ENCODE assay signal across 24 cellular contexts in the genomic region with DNA sequence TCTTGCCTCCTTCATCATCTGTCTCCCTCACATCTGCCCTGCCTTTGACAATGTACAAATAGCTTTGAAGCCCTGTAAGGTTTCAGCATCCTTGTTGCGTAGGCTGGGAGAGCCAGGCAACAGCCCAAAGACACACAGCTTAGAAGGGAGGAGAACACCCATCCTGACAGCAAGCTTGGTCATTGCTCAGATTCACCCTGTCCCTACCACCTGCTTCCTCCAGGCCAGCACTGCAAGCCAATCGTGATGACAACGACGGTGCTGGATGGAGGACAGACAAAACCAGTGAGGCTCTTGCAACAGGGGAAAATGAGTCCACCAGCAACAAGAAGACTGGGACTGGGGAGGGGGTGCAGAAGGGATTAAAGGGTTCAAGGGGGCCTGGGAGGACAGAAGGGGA. TPM values are rescaled to one million over a fixed set of nuclear protein-coding genes. Genes with fewer than 3 reads are reported as not detected.
A peak's percentile ranks its signal among the peaks of the same experiment; 100 is the strongest.
DNase-seq lines count a peak whose midpoint lies in the region; ATAC-seq and TF ChIP-seq lines count a peak whose summit lies in the region.
"Had no signal": no experiment of that assay in that cellular context is flagged by ENCODE, and none has a peak within 500 bp of the region (broad histone marks: within the 10 kb centered on the region; RNA-seq: fewer than 3 reads in every experiment).

No MANE protein-coding gene starts in this region.

- H3K9me3 ChIP-seq in T-helper 17 cell (ENCODE audit: control insufficient read depth, low read length, poor library complexity, severe bottlenecking) (no peaks in the 10 kb centered on the region), left ventricle myocardium inferior (replicated peaks) (no peaks in the 10 kb centered on the region)
- H3K9me3 ChIP-seq: Caco-2 had no signal

- CTCF ChIA-PET in activated naive CD4-positive, alpha-beta T cell treated with anti-CD3 and anti-CD28 coated beads, Interleukin-2, amount 10 ng/mL, durations not matched to agents 7 days and 5 days (lab: Charles Lee) = interaction anchor here (3.4 kb wide), 1 partner anchor 11 kb away, joined by 27 read pairs; no protein-coding TSS in a partner anchor

- H3K4me1 ChIP-seq in left ventricle myocardium inferior = peaks cover 32% of the 10 kb centered on the region
- H3K4me1 ChIP-seq: Caco-2, foreskin keratinocyte had no signal

- intact Hi-C loops in left ventricle myocardium inferior (cut with micrococcal nuclease) = no loop called here

- peaks cover 32% of the 10 kb centered on the region for H3K36me3 Mint-ChIP-seq in activated naive CD4-positive, alpha-beta T cell treated with anti-CD3 and anti-CD28 coated beads, Interleukin-2, amount 10 ng/mL, durations not matched to agents 7 days and 5 days
- H3K36me3 Mint-ChIP-seq in T-helper 17 cell (ENCODE audit: low read depth) = no peaks in the 10 kb centered on the region
- H3K36me3 Mint-ChIP-seq in central memory CD8-positive, alpha-beta T cell (ENCODE audit: insufficient read depth) = peaks cover 4% of the 10 kb centered on the region

- H3K4me3 ChIP-seq in left ventricle myocardium inferior = no peak overlapping the region
- H3K4me3 ChIP-seq: cardiac muscle cell, dorsolateral prefrontal cortex had no signal

- no peaks in the 10 kb centered on the region for H3K27me3 Mint-ChIP-seq in activated naive CD4-positive, alpha-beta T cell treated with anti-CD3 and anti-CD28 coated beads, Interleukin-2, amount 10 ng/mL, durations not matched to agents 7 days and 5 days
- no peaks in the 10 kb centered on the region for H3K27me3 Mint-ChIP-seq in T-helper 17 cell
- H3K27me3 Mint-ChIP-seq in central memory CD8-positive, alpha-beta T cell = no peaks in the 10 kb centered on the region
- H3K27me3 Mint-ChIP-seq: stimulated activated naive CD8-positive, alpha-beta T cell treated with anti-CD3 and anti-CD28 coated beads, Interleukin-15, amount 100 ng/mL, for 72 hours had no signal

- no peaks in the 10 kb centered on the region for H3K36me3 ChIP-seq in left ventricle myocardium inferior
- H3K36me3 ChIP-seq: cardiac muscle cell had no signal

- H3K27ac ChIP-seq in left ventricle myocardium inferior (replicated peaks) = no peak overlapping the region
- H3K27ac ChIP-seq: cardiac muscle cell, dorsolateral prefrontal cortex, foreskin keratinocyte had no signal

- H3K27me3 ChIP-seq in left ventricle myocardium inferior (ENCODE audit: low read depth) = no peaks in the 10 kb centered on the region
- H3K27me3 ChIP-seq: cardiac muscle cell, dorsolateral prefrontal cortex, foreskin keratinocyte had no signal

- peak overlapping the region; percentile 62 for H3K27ac Mint-ChIP-seq in activated naive CD4-positive, alpha-beta T cell treated with anti-CD3 and anti-CD28 coated beads, Interleukin-2, amount 10 ng/mL, durations not matched to agents 7 days and 5 days
- peak overlapping the region; percentile 98 for H3K27ac Mint-ChIP-seq in T-helper 17 cell
- peak overlapping the region; percentile 75 for H3K27ac Mint-ChIP-seq in central memory CD8-positive, alpha-beta T cell (ENCODE audit: low read depth)
- H3K27ac Mint-ChIP-seq: stimulated activated naive CD8-positive, alpha-beta T cell treated with anti-CD3 and anti-CD28 coated beads, Interleukin-15, amount 100 ng/mL, for 72 hours had no signal

- no peak overlapping the region for H3K4me3 Mint-ChIP-seq in activated naive CD4-positive, alpha-beta T cell treated with anti-CD3 and anti-CD28 coated beads, Interleukin-2, amount 10 ng/mL, durations not matched to agents 7 days and 5 days
- H3K4me3 Mint-ChIP-seq in T-helper 17 cell = no peak overlapping the region
- H3K4me3 Mint-ChIP-seq in central memory CD8-positive, alpha-beta T cell = no peak overlapping the region
- H3K4me3 Mint-ChIP-seq: stimulated activated naive CD8-positive, alpha-beta T cell treated with anti-CD3 and anti-CD28 coated beads, Interleukin-15, amount 100 ng/mL, for 72 hours had no signal

- no peaks in the 10 kb centered on the region for H3K9me3 Mint-ChIP-seq in activated naive CD4-positive, alpha-beta T cell treated with anti-CD3 and anti-CD28 coated beads, Interleukin-2, amount 10 ng/mL, durations not matched to agents 7 days and 5 days
- H3K9me3 Mint-ChIP-seq in central memory CD8-positive, alpha-beta T cell = no peaks in the 10 kb centered on the region
- H3K9me3 Mint-ChIP-seq: stimulated activated naive CD8-positive, alpha-beta T cell treated with anti-CD3 and anti-CD28 coated beads, Interleukin-15, amount 100 ng/mL, for 72 hours had no signal

- peaks cover 90% of the 10 kb centered on the region for H3K4me1 Mint-ChIP-seq in activated naive CD4-positive, alpha-beta T cell treated with anti-CD3 and anti-CD28 coated beads, Interleukin-2, amount 10 ng/mL, durations not matched to agents 7 days and 5 days
- peaks cover 58% of the 10 kb centered on the region for H3K4me1 Mint-ChIP-seq in T-helper 17 cell
- peaks cover 71% of the 10 kb centered on the region for H3K4me1 Mint-ChIP-seq in central memory CD8-positive, alpha-beta T cell

- peak; percentile 19 for DNase-seq in activated naive CD4-positive, alpha-beta T cell treated with anti-CD3 and anti-CD28 coated beads, Interleukin-2, amount 10 ng/mL, durations not matched to agents 7 days and 5 days
- no peak for DNase-seq in activated naive CD4-positive, alpha-beta T cell (lab: John Stamatoyannopoulos, UW)
- DNase-seq in T-helper 17 cell = no peak
- no peak for DNase-seq in central memory CD8-positive, alpha-beta T cell (ENCODE audit: low spot score in 2 of 2)
- DNase-seq in stimulated activated CD8-positive, alpha-beta memory T cell treated with anti-CD3 and anti-CD28 coated beads, Interleukin-4, amount 100 ng/mL, for 48 hours = peak; percentile 20
- no peak for DNase-seq in left ventricle myocardium inferior
- DNase-seq in NCI-H2081 treated with DMSO at 0.1 percent for 48 hours (lab: John Stamatoyannopoulos, UW) = no peak
- DNase-seq in RPMI8226 = no peak
- DNase-seq: amygdala, dorsolateral prefrontal cortex, foreskin keratinocyte, HCEC 1CT, kidney, NCI-H1105, NCI-H510A treated with DMSO at 0.1 percent for 48 hours, SHP77, T-helper 1 cell, trophoblast cell had no signal

- no peak for ATAC-seq in T-helper 17 cell
- no peak for ATAC-seq in central memory CD8-positive, alpha-beta T cell (replicated peaks; ENCODE audit: extremely low read depth, poor library complexity, severe bottlenecking)
- ATAC-seq: foreskin keratinocyte; stimulated activated naive CD8-positive, alpha-beta T cell treated with anti-CD3 and anti-CD28 coated beads, Interleukin-15, amount 100 ng/mL, for 72 hours had no signal

- TF ChIP-seq CTCF in left ventricle myocardium inferior (IDR thresholded peaks at IDR 0.05; ENCODE audit: borderline replicate concordance) = no peak

RNA-seq across cellular contexts. Expression of a gene that starts 32.9 kb away (rescaled TPM):
- total RNA-seq in T-helper 17 cell = 100 to 1,000 TPM; 310 to 362 TPM
- total RNA-seq in left ventricle myocardium inferior = 0.30 TPM
- total RNA-seq: Caco-2, cardiac muscle cell, epithelial cell of proximal tubule, foreskin keratinocyte, lung microvascular endothelial cell, skeletal muscle tissue had no signal

Comparison
In these comparisons a context has a peak if more than half of its experiments do, and no peak if none do; other contexts are left out.
1. DNase-seq: peak in activated naive CD4-positive, alpha-beta T cell treated with anti-CD3 and anti-CD28 coated beads, Interleukin-2, amount 10 ng/mL, durations not matched to agents 7 days and 5 days (single experiment) and stimulated activated CD8-positive, alpha-beta memory T cell treated with anti-CD3 and anti-CD28 coated beads, Interleukin-4, amount 100 ng/mL, for 48 hours (single experiment); none in activated naive CD4-positive, alpha-beta T cell (0 of 4), T-helper 17 cell (0 of 3), central memory CD8-positive, alpha-beta T cell (0 of 2), left ventricle myocardium inferior (single experiment), NCI-H2081 treated with DMSO at 0.1 percent for 48 hours (single experiment) and RPMI8226 (single experiment).
2. RNA of a gene that starts 32.9 kb away (total RNA-seq): 310 to 362 TPM in T-helper 17 cell; 0.30 TPM in left ventricle myocardium inferior (single experiment); every median in the first group is over 100 times any median in the second.
3. Peak in every context shown above with its lines, with median percentiles within 50 percentile points of each other: H3K27ac Mint-ChIP-seq.